Comparison of ENCODE assay signal across 3 cellular contexts in the genomic region with DNA sequence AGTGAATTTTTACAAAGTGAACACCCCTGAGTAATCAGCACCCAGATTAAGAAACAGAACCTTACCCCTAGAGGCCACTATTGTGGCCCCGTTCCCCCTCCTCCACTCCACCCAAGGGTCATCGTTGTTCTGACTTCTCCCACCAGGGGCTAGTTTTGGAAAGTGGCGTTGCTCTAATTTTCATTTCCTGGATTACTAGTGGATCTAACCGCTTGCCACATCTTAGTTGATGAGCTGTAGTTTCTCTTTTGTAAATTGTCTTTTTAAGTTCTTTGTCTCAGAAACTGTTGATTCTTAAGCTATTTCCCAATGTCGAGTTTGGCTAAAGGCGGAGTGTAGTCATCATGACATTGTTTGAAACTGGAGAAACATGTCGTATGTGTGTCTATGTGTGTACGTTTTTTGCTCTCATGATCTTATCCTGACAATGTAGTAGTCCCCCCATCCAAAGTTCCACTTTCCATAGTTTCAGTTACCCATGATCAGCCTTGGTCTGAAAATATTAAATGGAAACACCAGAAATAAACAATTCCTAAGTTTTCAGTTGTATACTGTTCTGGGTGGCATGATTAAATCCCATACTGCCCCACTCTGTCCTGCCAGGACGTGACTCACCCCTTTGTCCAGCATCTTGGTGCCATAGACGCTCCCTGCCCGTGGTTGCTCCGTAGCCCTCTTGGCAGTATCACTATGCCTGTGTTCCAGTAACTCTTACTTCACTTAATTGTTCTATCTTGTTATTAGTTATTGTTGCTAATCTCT.
TF ChIP-seq lines count a peak whose summit lies in the region.

No MANE protein-coding gene starts in this region.

TF ChIP-seq in IMR-90, 13 proteins besides CTCF, POLR2A, EP300 and RAD21:
- TF ChIP-seq SMC3 (IDR thresholded peaks at IDR 0.05; ENCODE audit: low read depth, low read length) = no peak
- no peak for TF ChIP-seq CHD1 (IDR thresholded peaks at IDR 0.05; ENCODE audit: low read depth, low read length)
- TF ChIP-seq NFE2L2 (IDR thresholded peaks at IDR 0.05; ENCODE audit: low read depth, low read length) = no peak
- no peak for TF ChIP-seq BHLHE40 (IDR thresholded peaks at IDR 0.05; ENCODE audit: low read depth, low read length)

TF ChIP-seq in GM12878, 131 proteins besides CTCF, POLR2A, EP300 and RAD21:
- TF ChIP-seq MEF2A (IDR thresholded peaks at IDR 0.05; ENCODE audit: insufficient read depth, low read depth, low read length) (no peak), BCL11A (IDR thresholded peaks at IDR 0.05; ENCODE audit: low read depth, low read length) (no peak), RFX5 (IDR thresholded peaks at IDR 0.05; ENCODE audit: low read depth, low read length) (no peak), RUNX3 (IDR thresholded peaks at IDR 0.05; ENCODE audit: low read length) (no peak), POLR2AphosphoS2 (IDR thresholded peaks at IDR 0.05; ENCODE audit: low read depth, low read length) (no peak), SREBF2 (IDR thresholded peaks at IDR 0.05; ENCODE audit: low read length) (no peak), CHD2 (IDR thresholded peaks at IDR 0.05; ENCODE audit: borderline replicate concordance, low read depth, low read length) (no peak), IKZF2 (IDR thresholded peaks at IDR 0.05) (no peak), ZNF622 (IDR thresholded peaks at IDR 0.05) (no peak)
- TF ChIP-seq, protein P1, sequence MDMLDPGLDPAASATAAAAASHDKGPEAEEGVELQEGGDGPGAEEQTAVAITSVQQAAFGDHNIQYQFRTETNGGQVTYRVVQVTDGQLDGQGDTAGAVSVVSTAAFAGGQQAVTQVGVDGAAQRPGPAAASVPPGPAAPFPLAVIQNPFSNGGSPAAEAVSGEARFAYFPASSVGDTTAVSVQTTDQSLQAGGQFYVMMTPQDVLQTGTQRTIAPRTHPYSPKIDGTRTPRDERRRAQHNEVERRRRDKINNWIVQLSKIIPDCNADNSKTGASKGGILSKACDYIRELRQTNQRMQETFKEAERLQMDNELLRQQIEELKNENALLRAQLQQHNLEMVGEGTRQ (IDR thresholded peaks at IDR 0.05; ENCODE audit: borderline replicate concordance, low read depth, low read length) = no peak
- TF ChIP-seq, protein P2, sequence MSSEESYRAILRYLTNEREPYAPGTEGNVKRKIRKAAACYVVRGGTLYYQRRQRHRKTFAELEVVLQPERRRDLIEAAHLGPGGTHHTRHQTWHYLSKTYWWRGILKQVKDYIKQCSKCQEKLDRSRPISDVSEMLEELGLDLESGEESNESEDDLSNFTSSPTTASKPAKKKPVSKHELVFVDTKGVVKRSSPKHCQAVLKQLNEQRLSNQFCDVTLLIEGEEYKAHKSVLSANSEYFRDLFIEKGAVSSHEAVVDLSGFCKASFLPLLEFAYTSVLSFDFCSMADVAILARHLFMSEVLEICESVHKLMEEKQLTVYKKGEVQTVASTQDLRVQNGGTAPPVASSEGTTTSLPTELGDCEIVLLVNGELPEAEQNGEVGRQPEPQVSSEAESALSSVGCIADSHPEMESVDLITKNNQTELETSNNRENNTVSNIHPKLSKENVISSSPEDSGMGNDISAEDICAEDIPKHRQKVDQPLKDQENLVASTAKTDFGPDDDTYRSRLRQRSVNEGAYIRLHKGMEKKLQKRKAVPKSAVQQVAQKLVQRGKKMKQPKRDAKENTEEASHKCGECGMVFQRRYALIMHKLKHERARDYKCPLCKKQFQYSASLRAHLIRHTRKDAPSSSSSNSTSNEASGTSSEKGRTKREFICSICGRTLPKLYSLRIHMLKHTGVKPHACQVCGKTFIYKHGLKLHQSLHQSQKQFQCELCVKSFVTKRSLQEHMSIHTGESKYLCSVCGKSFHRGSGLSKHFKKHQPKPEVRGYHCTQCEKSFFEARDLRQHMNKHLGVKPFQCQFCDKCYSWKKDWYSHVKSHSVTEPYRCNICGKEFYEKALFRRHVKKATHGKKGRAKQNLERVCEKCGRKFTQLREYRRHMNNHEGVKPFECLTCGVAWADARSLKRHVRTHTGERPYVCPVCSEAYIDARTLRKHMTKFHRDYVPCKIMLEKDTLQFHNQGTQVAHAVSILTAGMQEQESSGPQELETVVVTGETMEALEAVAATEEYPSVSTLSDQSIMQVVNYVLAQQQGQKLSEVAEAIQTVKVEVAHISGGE (CRISPR knock-in tag; IDR thresholded peaks at IDR 0.05) = no peak
- TF ChIP-seq, protein P3, sequence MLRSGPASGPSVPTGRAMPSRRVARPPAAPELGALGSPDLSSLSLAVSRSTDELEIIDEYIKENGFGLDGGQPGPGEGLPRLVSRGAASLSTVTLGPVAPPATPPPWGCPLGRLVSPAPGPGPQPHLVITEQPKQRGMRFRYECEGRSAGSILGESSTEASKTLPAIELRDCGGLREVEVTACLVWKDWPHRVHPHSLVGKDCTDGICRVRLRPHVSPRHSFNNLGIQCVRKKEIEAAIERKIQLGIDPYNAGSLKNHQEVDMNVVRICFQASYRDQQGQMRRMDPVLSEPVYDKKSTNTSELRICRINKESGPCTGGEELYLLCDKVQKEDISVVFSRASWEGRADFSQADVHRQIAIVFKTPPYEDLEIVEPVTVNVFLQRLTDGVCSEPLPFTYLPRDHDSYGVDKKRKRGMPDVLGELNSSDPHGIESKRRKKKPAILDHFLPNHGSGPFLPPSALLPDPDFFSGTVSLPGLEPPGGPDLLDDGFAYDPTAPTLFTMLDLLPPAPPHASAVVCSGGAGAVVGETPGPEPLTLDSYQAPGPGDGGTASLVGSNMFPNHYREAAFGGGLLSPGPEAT (IDR thresholded peaks at IDR 0.05; ENCODE audit: low read depth) = no peak

TF ChIP-seq in liver, 16 proteins besides CTCF, POLR2A, EP300 and RAD21:
- no peak for TF ChIP-seq NR2F2 (IDR thresholded peaks at IDR 0.05)
- TF ChIP-seq EGR1 (IDR thresholded peaks at IDR 0.05; ENCODE audit: low read depth in 2 of 2) = no peak
- TF ChIP-seq, protein P4, sequence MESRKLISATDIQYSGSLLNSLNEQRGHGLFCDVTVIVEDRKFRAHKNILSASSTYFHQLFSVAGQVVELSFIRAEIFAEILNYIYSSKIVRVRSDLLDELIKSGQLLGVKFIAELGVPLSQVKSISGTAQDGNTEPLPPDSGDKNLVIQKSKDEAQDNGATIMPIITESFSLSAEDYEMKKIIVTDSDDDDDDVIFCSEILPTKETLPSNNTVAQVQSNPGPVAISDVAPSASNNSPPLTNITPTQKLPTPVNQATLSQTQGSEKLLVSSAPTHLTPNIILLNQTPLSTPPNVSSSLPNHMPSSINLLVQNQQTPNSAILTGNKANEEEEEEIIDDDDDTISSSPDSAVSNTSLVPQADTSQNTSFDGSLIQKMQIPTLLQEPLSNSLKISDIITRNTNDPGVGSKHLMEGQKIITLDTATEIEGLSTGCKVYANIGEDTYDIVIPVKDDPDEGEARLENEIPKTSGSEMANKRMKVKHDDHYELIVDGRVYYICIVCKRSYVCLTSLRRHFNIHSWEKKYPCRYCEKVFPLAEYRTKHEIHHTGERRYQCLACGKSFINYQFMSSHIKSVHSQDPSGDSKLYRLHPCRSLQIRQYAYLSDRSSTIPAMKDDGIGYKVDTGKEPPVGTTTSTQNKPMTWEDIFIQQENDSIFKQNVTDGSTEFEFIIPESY (IDR thresholded peaks at IDR 0.05) = no peak
- TF ChIP-seq, protein P5, sequence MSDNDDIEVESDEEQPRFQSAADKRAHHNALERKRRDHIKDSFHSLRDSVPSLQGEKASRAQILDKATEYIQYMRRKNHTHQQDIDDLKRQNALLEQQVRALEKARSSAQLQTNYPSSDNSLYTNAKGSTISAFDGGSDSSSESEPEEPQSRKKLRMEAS (IDR thresholded peaks at IDR 0.05) = no peak
- no peak for TF ChIP-seq FOXA1 (IDR thresholded peaks at IDR 0.05)
- no peak for TF ChIP-seq RXRA (IDR thresholded peaks at IDR 0.05)
- no peak for TF ChIP-seq SP1 (IDR thresholded peaks at IDR 0.05)
- TF ChIP-seq FOXA2 (IDR thresholded peaks at IDR 0.05) = no peak
- TF ChIP-seq HNF4A (conservative IDR thresholded peaks at IDR 0.05) = no peak
- no peak for TF ChIP-seq JUND (IDR thresholded peaks at IDR 0.05)
- TF ChIP-seq, protein P6, sequence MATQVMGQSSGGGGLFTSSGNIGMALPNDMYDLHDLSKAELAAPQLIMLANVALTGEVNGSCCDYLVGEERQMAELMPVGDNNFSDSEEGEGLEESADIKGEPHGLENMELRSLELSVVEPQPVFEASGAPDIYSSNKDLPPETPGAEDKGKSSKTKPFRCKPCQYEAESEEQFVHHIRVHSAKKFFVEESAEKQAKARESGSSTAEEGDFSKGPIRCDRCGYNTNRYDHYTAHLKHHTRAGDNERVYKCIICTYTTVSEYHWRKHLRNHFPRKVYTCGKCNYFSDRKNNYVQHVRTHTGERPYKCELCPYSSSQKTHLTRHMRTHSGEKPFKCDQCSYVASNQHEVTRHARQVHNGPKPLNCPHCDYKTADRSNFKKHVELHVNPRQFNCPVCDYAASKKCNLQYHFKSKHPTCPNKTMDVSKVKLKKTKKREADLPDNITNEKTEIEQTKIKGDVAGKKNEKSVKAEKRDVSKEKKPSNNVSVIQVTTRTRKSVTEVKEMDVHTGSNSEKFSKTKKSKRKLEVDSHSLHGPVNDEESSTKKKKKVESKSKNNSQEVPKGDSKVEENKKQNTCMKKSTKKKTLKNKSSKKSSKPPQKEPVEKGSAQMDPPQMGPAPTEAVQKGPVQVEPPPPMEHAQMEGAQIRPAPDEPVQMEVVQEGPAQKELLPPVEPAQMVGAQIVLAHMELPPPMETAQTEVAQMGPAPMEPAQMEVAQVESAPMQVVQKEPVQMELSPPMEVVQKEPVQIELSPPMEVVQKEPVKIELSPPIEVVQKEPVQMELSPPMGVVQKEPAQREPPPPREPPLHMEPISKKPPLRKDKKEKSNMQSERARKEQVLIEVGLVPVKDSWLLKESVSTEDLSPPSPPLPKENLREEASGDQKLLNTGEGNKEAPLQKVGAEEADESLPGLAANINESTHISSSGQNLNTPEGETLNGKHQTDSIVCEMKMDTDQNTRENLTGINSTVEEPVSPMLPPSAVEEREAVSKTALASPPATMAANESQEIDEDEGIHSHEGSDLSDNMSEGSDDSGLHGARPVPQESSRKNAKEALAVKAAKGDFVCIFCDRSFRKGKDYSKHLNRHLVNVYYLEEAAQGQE (IDR thresholded peaks at IDR 0.05) = no peak
- no peak for TF ChIP-seq TAF1 (conservative IDR thresholded peaks at IDR 0.05)
- no peak for TF ChIP-seq GABPA (IDR thresholded peaks at IDR 0.05 in 1 of 2, conservative IDR thresholded peaks at IDR 0.05 in 1 of 2)
- TF ChIP-seq, protein P7, sequence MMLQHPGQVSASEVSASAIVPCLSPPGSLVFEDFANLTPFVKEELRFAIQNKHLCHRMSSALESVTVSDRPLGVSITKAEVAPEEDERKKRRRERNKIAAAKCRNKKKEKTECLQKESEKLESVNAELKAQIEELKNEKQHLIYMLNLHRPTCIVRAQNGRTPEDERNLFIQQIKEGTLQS (IDR thresholded peaks at IDR 0.05) = no peak
- TF ChIP-seq YY1 (IDR thresholded peaks at IDR 0.05) = no peak
- no peak for TF ChIP-seq HNF4G (IDR thresholded peaks at IDR 0.05)
